Comparison of ENCODE assay signal across 8 cellular contexts in the genomic region with DNA sequence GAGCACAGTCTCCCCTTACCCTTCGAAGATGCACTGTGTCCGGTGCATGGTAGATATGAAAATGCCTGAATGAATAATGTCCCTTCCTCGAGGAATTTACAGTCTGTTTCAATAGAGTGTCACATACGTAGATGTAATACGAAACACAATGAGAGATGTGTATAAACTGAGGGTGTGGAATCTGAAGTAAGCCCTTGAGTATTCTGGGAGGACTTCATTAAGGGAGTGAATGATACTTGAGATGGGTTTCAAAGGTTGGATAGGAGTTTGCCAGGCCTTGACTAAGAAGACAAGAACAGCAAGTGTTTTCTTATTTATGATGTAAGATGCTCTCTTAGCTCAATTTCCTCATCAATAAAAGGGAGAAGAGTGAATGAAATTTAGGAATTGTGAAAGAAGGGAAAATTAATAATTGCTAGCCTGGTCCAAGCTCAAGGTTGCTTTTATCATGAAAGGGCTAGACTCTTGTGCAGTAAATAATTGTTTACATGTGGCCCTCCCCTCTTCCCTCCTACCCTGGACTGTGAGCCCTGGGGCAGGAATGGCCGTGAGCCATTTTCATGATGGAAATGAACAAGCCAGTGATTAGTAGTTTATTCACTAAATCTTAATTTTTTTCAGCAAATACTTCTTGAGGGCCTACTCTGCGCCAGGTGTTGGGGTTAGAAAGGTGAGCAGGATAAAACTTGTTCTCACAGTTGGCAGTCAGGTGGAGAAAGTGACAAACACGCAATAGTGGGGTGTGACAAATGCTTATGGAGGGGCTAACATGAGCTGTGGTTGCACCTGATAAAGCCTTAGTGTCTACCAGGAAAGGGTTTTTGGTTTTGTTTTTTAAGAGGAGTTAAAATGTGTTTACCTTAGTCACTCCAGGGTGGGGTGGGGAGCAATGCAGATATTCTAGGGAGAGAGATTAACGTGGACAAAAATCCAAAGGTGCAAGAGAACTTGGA. TPM values are rescaled to one million over a fixed set of nuclear protein-coding genes. Genes with fewer than 3 reads are reported as not detected.
DNase-seq lines count a peak whose midpoint lies in the region; ATAC-seq and TF ChIP-seq lines count a peak whose summit lies in the region.
"Had no signal": no experiment of that assay in that cellular context is flagged by ENCODE, and none has a peak within 500 bp of the region (broad histone marks: within the 10 kb centered on the region; RNA-seq: fewer than 3 reads in every experiment).

No MANE protein-coding gene starts in this region.

- DNase-seq in activated B cell treated with CpG ODN at 0.5 μM for 24 hours (no peak), mesothelial cell of epicardium (ENCODE audit: low spot score in 2 of 2, unreplicated experiment in 2 of 2) (no peak), middle frontal gyrus (ENCODE audit: extremely low spot score, low spot score) (no peak)
- no peak for DNase-seq in activated CD8-positive, alpha-beta memory T cell treated with anti-CD3 and anti-CD28 coated beads for 24 hours
- DNase-seq: NCI-H187 had no signal

- H3K4me3 ChIP-seq in GM08714 (ENCODE audit: low read length), result peak overlapping the region; percentile 76

- POLR2A ChIA-PET in activated B cell treated with CpG ODN at 0.5 μM for 24 hours (lab: Charles Lee), result interaction anchor here (0.7 kb wide), 1 partner anchor 12 kb away, joined by 3 read pairs; no protein-coding TSS in a partner anchor

- intact Hi-C loops in activated B cell treated with CpG ODN at 0.5 μM for 24 hours (cut with micrococcal nuclease), result loop anchor here (2.0 to 5.0 kb wide), 3 partner anchors 60 to 205 kb away; partner anchors contain the start of gene INO80E

- H3K4me3 Mint-ChIP-seq in activated B cell treated with CpG ODN at 0.5 μM for 24 hours, result peak overlapping the region; percentile 98
- peak overlapping the region; percentile 98 for H3K4me3 Mint-ChIP-seq in mesothelial cell of epicardium

- H3K27me3 Mint-ChIP-seq in activated B cell treated with CpG ODN at 0.5 μM for 24 hours (no peaks in the 10 kb centered on the region), mesothelial cell of epicardium (ENCODE audit: low read depth) (no peaks in the 10 kb centered on the region)

- H3K9me3 Mint-ChIP-seq in activated B cell treated with CpG ODN at 0.5 μM for 24 hours, result no peaks in the 10 kb centered on the region
- no peaks in the 10 kb centered on the region for H3K9me3 Mint-ChIP-seq in mesothelial cell of epicardium

- TF ChIP-seq CTCF in activated B cell treated with CpG ODN at 0.5 μM for 24 hours (IDR thresholded peaks at IDR 0.05), result no peak
- TF ChIP-seq CTCF in mesothelial cell of epicardium (IDR thresholded peaks at IDR 0.05; ENCODE audit: unreplicated experiment), result no peak

- peaks cover 30% of the 10 kb centered on the region for H3K4me1 Mint-ChIP-seq in activated B cell treated with CpG ODN at 0.5 μM for 24 hours
- peaks cover 28% of the 10 kb centered on the region for H3K4me1 Mint-ChIP-seq in mesothelial cell of epicardium

- H3K36me3 Mint-ChIP-seq in activated B cell treated with CpG ODN at 0.5 μM for 24 hours (ENCODE audit: low read depth) (peaks cover 11% of the 10 kb centered on the region), mesothelial cell of epicardium (peaks cover 7% of the 10 kb centered on the region)

- no peak for ATAC-seq in activated B cell treated with CpG ODN at 0.5 μM for 24 hours (ENCODE audit: low read depth)
- no peak for ATAC-seq in GM21423 (IDR thresholded peaks at IDR 0.05; ENCODE audit: unreplicated experiment)

- CTCF ChIA-PET in activated B cell treated with CpG ODN at 0.5 μM for 24 hours (lab: Charles Lee), result no interaction called here

- H3K27ac Mint-ChIP-seq in activated B cell treated with CpG ODN at 0.5 μM for 24 hours (peak overlapping the region; percentile 18), mesothelial cell of epicardium (peak overlapping the region; percentile 98)

RNA-seq across cellular contexts. Expression of gene KIF22, which starts 1.6 kb away (rescaled TPM):
- total RNA-seq in activated B cell treated with CpG ODN at 0.5 μM for 24 hours, result 33.1 and 40.1 TPM in 2 replicates
- 72.6 to 78.3 TPM (median 76.9 TPM) in 3 replicates for total RNA-seq in mesothelial cell of epicardium

RNA-seq across cellular contexts. Expression of gene ZG16, which starts 14.1 kb away (rescaled TPM):
- total RNA-seq in activated B cell treated with CpG ODN at 0.5 μM for 24 hours (not detected in 2 replicates), mesothelial cell of epicardium (0.11 to 0.20 TPM (median 0.20 TPM) in 3 replicates)
- total RNA-seq: skeletal muscle tissue had no signal

RNA-seq across cellular contexts. Expression of gene MAZ, which starts 14.2 kb away (rescaled TPM):
- total RNA-seq in activated B cell treated with CpG ODN at 0.5 μM for 24 hours (172 and 187 TPM in 2 replicates), mesothelial cell of epicardium (345 to 360 TPM (median 349 TPM) in 3 replicates)

RNA-seq across cellular contexts. Expression of gene PRRT2, which starts 19.9 kb away (rescaled TPM):
- total RNA-seq in activated B cell treated with CpG ODN at 0.5 μM for 24 hours (0.11 and 0.54 TPM in 2 replicates), mesothelial cell of epicardium (24.6 to 25.5 TPM (median 24.7 TPM) in 3 replicates)

RNA-seq across cellular contexts. Expression of gene PAGR1, which starts 23.8 kb away (rescaled TPM):
- total RNA-seq in activated B cell treated with CpG ODN at 0.5 μM for 24 hours, result 18.6 and 20.3 TPM in 2 replicates
- total RNA-seq in mesothelial cell of epicardium, result 42.3 to 43.8 TPM (median 43.2 TPM) in 3 replicates
